9 cellular contexts compared by ENCODE assay signal in the genomic region with DNA sequence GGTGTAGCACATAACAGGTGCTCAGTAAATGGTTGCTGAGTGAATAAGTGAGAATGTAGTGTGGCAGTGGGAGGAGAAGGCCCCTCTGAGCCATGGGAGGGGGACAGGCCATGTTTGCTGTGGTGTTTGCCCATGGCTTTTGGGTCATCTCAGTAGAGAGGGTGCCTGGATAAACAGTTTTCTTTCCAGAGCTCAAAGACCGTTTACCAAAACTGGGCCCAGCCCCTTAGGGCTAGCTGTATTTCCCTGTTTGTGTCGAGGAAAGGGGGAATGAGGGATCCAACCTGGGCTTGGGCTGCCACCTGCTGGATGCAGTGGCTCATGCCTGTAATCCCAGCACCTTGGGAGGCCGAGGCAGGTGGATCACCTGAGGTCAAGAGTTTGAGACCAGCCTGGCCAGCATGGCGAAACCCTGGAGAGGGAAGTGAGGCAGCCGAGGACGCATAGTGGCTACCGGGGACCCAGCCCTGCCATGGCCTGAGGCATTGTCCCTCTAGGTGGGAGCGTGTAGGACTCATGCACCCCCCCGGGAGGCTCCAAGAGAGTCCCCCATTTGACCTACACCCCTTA. TPM values are rescaled to one million over a fixed set of nuclear protein-coding genes. Genes with fewer than 3 reads are reported as not detected.
DNase-seq lines count a peak whose midpoint lies in the region; ATAC-seq, FAIRE-seq and TF ChIP-seq lines count a peak whose summit lies in the region.
"Had no signal": no experiment of that assay in that cellular context is flagged by ENCODE, and none has a peak within 500 bp of the region (broad histone marks: within the 10 kb centered on the region; RNA-seq: fewer than 3 reads in every experiment).

No MANE protein-coding gene starts in this region.

- H3K27ac ChIP-seq in GM12878 (ENCODE audit: control insufficient read depth, insufficient read depth) (no peak overlapping the region), lower lobe of right lung (no peak overlapping the region)

- H3K36me3 ChIP-seq in GM12878 (ENCODE audit: control insufficient read depth in 2 of 2, insufficient read depth in 2 of 2, low read length in 1 of 2) (no peaks in the 10 kb centered on the region), lower lobe of right lung (no peaks in the 10 kb centered on the region)

- RAD21 ChIA-PET in GM12878 (lab: Charles Lee; ENCODE audit: unreplicated experiment), result interaction anchor here (0.6 to 1.0 kb wide), 3 partner anchors 581 to 933 kb away, joined by 3 to 5 read pairs (median 5); no protein-coding TSS in a partner anchor

- no peak overlapping the region for H3K9ac ChIP-seq in GM12878 (ENCODE audit: control insufficient read depth, insufficient read depth, low read length)

- H3K4me2 ChIP-seq in GM12878 (ENCODE audit: control insufficient read depth, insufficient read depth), result no peak overlapping the region

- in situ Hi-C loops in GM12878 (cut with MboI), result loop anchor here (10.0 kb wide), 1 partner anchor 511 kb away; no protein-coding TSS in a partner anchor

- no peak for FAIRE-seq in GM12878 (lab: Jason Lieb, UNC)

- H4K20me1 ChIP-seq in GM12878 (ENCODE audit: control insufficient read depth, insufficient read depth), result no peaks in the 10 kb centered on the region

- peak in 2 of 3 experiments; percentile 26 to 35; a peak in 4 of 6 replicates for TF ChIP-seq CTCF in GM12878 (IDR thresholded peaks at IDR 0.05 in 2 of 3, conservative IDR thresholded peaks at IDR 0.05 in 1 of 3; ENCODE audit: control insufficient read depth in 2 of 3, extremely low read depth in 1 of 3, insufficient read depth in 1 of 3, low read depth in 3 of 3, low read length in 3 of 3)
- peak; percentile 38 for TF ChIP-seq CTCF in lower lobe of right lung (IDR thresholded peaks at IDR 0.05)

- CTCF ChIA-PET in GM12878 (lab: Yijun Ruan, JAX), result interaction anchor here (0.7 to 1.0 kb wide), 3 partner anchors 13 to 727 kb away, joined by 3 to 5 read pairs (median 3); no protein-coding TSS in a partner anchor

- POLR2A ChIA-PET in GM12878 (lab: Charles Lee), result no interaction called here

- no TSS peak for BruUV-seq in GM12878 (replicated peaks; lab: Mats Ljungman, UMichigan)

- intact Hi-C loops in GM12878 (cut with micrococcal nuclease; ENCODE audit: unreplicated experiment), result no loop called here
- intact Hi-C loops in lower lobe of right lung (cut with DNase I), result loop anchor here (10.0 kb wide), 1 partner anchor 201 kb away; no protein-coding TSS in a partner anchor

- TF ChIP-seq POLR2A in GM12878 (IDR thresholded peaks at IDR 0.05; ENCODE audit: low read depth, low read length), result no peak

- no peak for TF ChIP-seq EP300 in GM12878 (IDR thresholded peaks at IDR 0.05; ENCODE audit: borderline replicate concordance in 1 of 2, control insufficient read depth in 1 of 2, low read depth in 2 of 2, low read length in 2 of 2)

- no peaks in the 10 kb centered on the region; the same call in 2 of the 3 replicates for H3K9me3 ChIP-seq in GM12878 (replicated peaks; ENCODE audit: control insufficient read depth, insufficient read depth, low read length)
- no peaks in the 10 kb centered on the region for H3K9me3 ChIP-seq in lower lobe of right lung

- H3K4me3 ChIP-seq in GM12878, result no peak overlapping the region
- no peak overlapping the region for H3K4me3 ChIP-seq in lower lobe of right lung

- H3K79me2 ChIP-seq in GM12878 (ENCODE audit: control insufficient read depth, insufficient read depth, low read length), result no peaks in the 10 kb centered on the region

- WGBS in GM12878 (ENCODE audit: insufficient coverage, insufficient replicate concordance, low lambda C conversion rate, missing lambda C conversion rate), result 25% methylated on average over 9 of the region's 9 CpGs

- no peaks in the 10 kb centered on the region for H3K27me3 ChIP-seq in GM12878 (replicated peaks in 1 of 2; ENCODE audit: control insufficient read depth in 2 of 2, insufficient read depth in 2 of 2, low read length in 1 of 2)
- peaks cover 20% of the 10 kb centered on the region for H3K27me3 ChIP-seq in lower lobe of right lung (ENCODE audit: low read depth)

- no peak overlapping the region for H2AFZ ChIP-seq in GM12878 (ENCODE audit: control insufficient read depth, low read depth, low read length)

- DNase-seq in D341Med (ENCODE audit: low spot score), result peak; percentile 43
- DNase-seq in HuH-7 (ENCODE audit: low spot score), result peak; percentile 83
- DNase-seq in GM12878 (ENCODE audit: low read depth, low spot score), result no peak
- no peak for DNase-seq in lower lobe of right lung
- no peak for DNase-seq in AG08395 (ENCODE audit: low spot score)
- no peak for DNase-seq in NCI-H2081 treated with DMSO at 0.1 percent for 48 hours (lab: John Stamatoyannopoulos, UW)
- DNase-seq in effector CD4-positive, alpha-beta T cell, result no peak
- no peak for DNase-seq in mesenteric fat pad (ENCODE audit: low spot score)

- SMC1A ChIA-PET in GM12878 (lab: Charles Lee; ENCODE audit: uncharacterized antibody, unreplicated experiment), result no interaction called here

- no peaks in the 10 kb centered on the region for H3K4me1 ChIP-seq in GM12878 (ENCODE audit: control insufficient read depth, insufficient read depth, low read length)
- peaks cover 6% of the 10 kb centered on the region for H3K4me1 ChIP-seq in lower lobe of right lung

- peak; percentile 24; the same call in 1 of the 2 replicates for TF ChIP-seq RAD21 in GM12878 (IDR thresholded peaks at IDR 0.05; ENCODE audit: insufficient read depth, low read depth, low read length)

- peak; percentile 24; the same call in 1 of the 3 replicates for ATAC-seq in GM12878
- ATAC-seq in lower lobe of right lung, result peak; percentile 35 to 57

TF ChIP-seq in GM12878, 131 proteins besides CTCF, POLR2A, EP300 and RAD21 (continues in another document):
- TF ChIP-seq ETV6 (conservative IDR thresholded peaks at IDR 0.05 in 1 of 2, IDR thresholded peaks at IDR 0.05 in 1 of 2; ENCODE audit: borderline replicate concordance in 1 of 2, low read depth in 1 of 2) (no peak), CEBPB (IDR thresholded peaks at IDR 0.05; ENCODE audit: borderline replicate concordance in 1 of 2, low read depth in 2 of 2, low read length in 2 of 2) (no peak)
- TF ChIP-seq, protein P1, sequence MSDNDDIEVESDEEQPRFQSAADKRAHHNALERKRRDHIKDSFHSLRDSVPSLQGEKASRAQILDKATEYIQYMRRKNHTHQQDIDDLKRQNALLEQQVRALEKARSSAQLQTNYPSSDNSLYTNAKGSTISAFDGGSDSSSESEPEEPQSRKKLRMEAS (IDR thresholded peaks at IDR 0.05; ENCODE audit: low read depth, low read length), result no peak

RNA-seq across cellular contexts. Expression of a gene that starts 8.7 kb away (rescaled TPM):
- 89.6 and 94.0 TPM in 2 replicates for total RNA-seq in GM12878 (2013; cell fraction: nucleolus; rRNA removed)
- 14.2 and 19.8 TPM in 2 replicates for total RNA-seq in GM12878 (2014; rRNA removed)
- 12.4 and 12.5 TPM in 2 replicates for total RNA-seq in GM12878 (2014; rRNA removed; fragmentation: Illumina TruSeq; extraction: Trizol)
- 15.2 and 17.4 TPM in 2 replicates for total RNA-seq in GM12878 (2021)
- 8.4 TPM for polyA plus RNA-seq in GM12878 (2011; ENCODE audit: low read depth)
- 15.6 and 16.8 TPM in 2 replicates for polyA plus RNA-seq in GM12878 (2011; rRNA removed)
- 19.8 and 21.4 TPM in 2 replicates for polyA plus RNA-seq in GM12878 (2011; cell fraction: cytosol; rRNA removed)
- 20.7 and 33.5 TPM in 2 replicates for polyA plus RNA-seq in GM12878 (2011; cell fraction: nucleus; rRNA removed)
- 10.4 and 12.6 TPM in 2 replicates for polyA plus RNA-seq in GM12878 (2012)
- polyA plus RNA-seq in GM12878 (2014; fragmentation: Illumina TruSeq; extraction: Trizol), result 14.7 and 23.4 TPM in 2 replicates
- polyA plus RNA-seq in GM12878 (2014; fragmentation: Nextera tagmentation; extraction: Ambion mirVana), result 1 to 10 TPM; 2.6 to 5.4 TPM
- polyA plus RNA-seq in GM12878 (2014; rRNA removed), result 25.8 and 27.5 TPM in 2 replicates
- polyA plus RNA-seq in GM12878 (2016; fragmentation: Nextera tagmentation; extraction: Ambion mirVana), result 10 to 100 TPM; 11.7 to 17.5 TPM
- polyA minus RNA-seq in GM12878 (2011; rRNA and poly(A)+ RNA removed), result 8.9 and 14.1 TPM in 2 replicates
- 4.8 and 7.8 TPM in 2 replicates for polyA minus RNA-seq in GM12878 (2011; cell fraction: cytosol; rRNA and poly(A)+ RNA removed)
- polyA minus RNA-seq in GM12878 (2011; cell fraction: nucleus; rRNA and poly(A)+ RNA removed), result 13.3 and 25.9 TPM in 2 replicates
- total RNA-seq in lower lobe of right lung, result 23.7 TPM
- 19.2 TPM for total RNA-seq in mesenteric fat pad

RNA-seq across cellular contexts. Expression of a gene that starts 20.0 kb away (rescaled TPM):
- total RNA-seq in GM12878 (2013; cell fraction: nucleolus; rRNA removed), result not detected in 2 replicates
- total RNA-seq in GM12878 (2014; rRNA removed) (not detected in 2 replicates), GM12878 (2014; rRNA removed; fragmentation: Illumina TruSeq; extraction: Trizol) (not detected in 2 replicates), GM12878 (2021) (0.08 TPM in 1 of 2 replicates, not detected in the other), lower lobe of right lung (not detected), mesenteric fat pad (not detected)
- polyA plus RNA-seq in GM12878 (2011; ENCODE audit: low read depth), result not detected
- polyA plus RNA-seq in GM12878 (2011; rRNA removed) (not detected in 2 replicates), GM12878 (2014; fragmentation: Illumina TruSeq; extraction: Trizol) (not detected in 2 replicates), GM12878 (2014; fragmentation: Nextera tagmentation; extraction: Ambion mirVana) (not detected), GM12878 (2014; rRNA removed) (not detected in 2 replicates), GM12878 (2016; fragmentation: Nextera tagmentation; extraction: Ambion mirVana) (not detected)
- not detected in 2 replicates for polyA plus RNA-seq in GM12878 (2011; cell fraction: cytosol; rRNA removed)
- polyA plus RNA-seq in GM12878 (2011; cell fraction: nucleus; rRNA removed), result not detected in 2 replicates
- polyA plus RNA-seq in GM12878 (2012), result not detected in 2 replicates
- polyA minus RNA-seq in GM12878 (2011; rRNA and poly(A)+ RNA removed), result not detected in 2 replicates
- polyA minus RNA-seq in GM12878 (2011; cell fraction: cytosol; rRNA and poly(A)+ RNA removed), result not detected in 2 replicates
- polyA minus RNA-seq in GM12878 (2011; cell fraction: nucleus; rRNA and poly(A)+ RNA removed), result not detected in 2 replicates
- total RNA-seq: skeletal muscle tissue had no signal

RNA-seq across cellular contexts. Expression of a gene that starts 42.9 kb away (rescaled TPM):
- 22.7 and 23.4 TPM in 2 replicates for total RNA-seq in GM12878 (2013; cell fraction: nucleolus; rRNA removed)
- 0.23 and 0.54 TPM in 2 replicates for total RNA-seq in GM12878 (2014; rRNA removed)
- 0.09 and 0.28 TPM in 2 replicates for total RNA-seq in GM12878 (2014; rRNA removed; fragmentation: Illumina TruSeq; extraction: Trizol)
- 1.5 and 2.6 TPM in 2 replicates for total RNA-seq in GM12878 (2021)
- 0.70 TPM for polyA plus RNA-seq in GM12878 (2011; ENCODE audit: low read depth)
- polyA plus RNA-seq in GM12878 (2011; rRNA removed), result 3.8 and 6.6 TPM in 2 replicates
- polyA plus RNA-seq in GM12878 (2011; cell fraction: cytosol; rRNA removed), result 8.8 and 8.9 TPM in 2 replicates
- polyA plus RNA-seq in GM12878 (2011; cell fraction: nucleus; rRNA removed), result 11.2 and 12.7 TPM in 2 replicates
- 1.1 and 1.8 TPM in 2 replicates for polyA plus RNA-seq in GM12878 (2012)
- 0.03 and 0.43 TPM in 2 replicates for polyA plus RNA-seq in GM12878 (2014; fragmentation: Illumina TruSeq; extraction: Trizol)
- not detected for polyA plus RNA-seq in GM12878 (2014; fragmentation: Nextera tagmentation; extraction: Ambion mirVana)
- 0.09 and 0.17 TPM in 2 replicates for polyA plus RNA-seq in GM12878 (2014; rRNA removed)
- polyA plus RNA-seq in GM12878 (2016; fragmentation: Nextera tagmentation; extraction: Ambion mirVana), result 1 to 10 TPM in 1 of 2 experiments, under 1 TPM in 1; 0.75 to 1.2 TPM
- polyA minus RNA-seq in GM12878 (2011; rRNA and poly(A)+ RNA removed), result 4.2 and 7.6 TPM in 2 replicates
- polyA minus RNA-seq in GM12878 (2011; cell fraction: cytosol; rRNA and poly(A)+ RNA removed), result 6.3 and 7.5 TPM in 2 replicates
- polyA minus RNA-seq in GM12878 (2011; cell fraction: nucleus; rRNA and poly(A)+ RNA removed), result 7.9 and 12.1 TPM in 2 replicates
- total RNA-seq in lower lobe of right lung, result 202 TPM
- total RNA-seq in mesenteric fat pad, result 788 TPM

Comparison
In these comparisons a context has a peak if more than half of its experiments do, and no peak if none do; other contexts are left out.
1. DNase-seq: peak in D341Med (single experiment) and HuH-7 (single experiment); none in GM12878 (single experiment), lower lobe of right lung (single experiment), AG08395 (single experiment), NCI-H2081 treated with DMSO at 0.1 percent for 48 hours (single experiment), effector CD4-positive, alpha-beta T cell (single experiment) and mesenteric fat pad (single experiment).